Comparison of ENCODE assay signal across 1 cellular context in genomic region chr14:76772300-76773187, GRCh38.
TF ChIP-seq lines count a peak whose summit lies in the region.

No MANE protein-coding gene starts in this region.

TF ChIP-seq in K562, 482 proteins besides CTCF, POLR2A, EP300 and RAD21 (continues in another document):
- 0 out of 2 replicates have a peak, but pooled peaks have one; percentile 24 for TF ChIP-seq ETV5 (CRISPR knock-in tag; IDR thresholded peaks at IDR 0.05; ENCODE audit: low read depth)
- TF ChIP-seq SRSF1 (IDR thresholded peaks at IDR 0.05; ENCODE audit: low read depth, low read length): no peak
- TF ChIP-seq ZSCAN32 (CRISPR knock-in tag; IDR thresholded peaks at IDR 0.05): no peak
- no peak for TF ChIP-seq PHF21A (IDR thresholded peaks at IDR 0.05; ENCODE audit: borderline replicate concordance, low read depth)
- TF ChIP-seq ZNF384 (IDR thresholded peaks at IDR 0.05; ENCODE audit: low read depth, low read length): no peak
- no peak for TF ChIP-seq SFPQ (IDR thresholded peaks at IDR 0.05; ENCODE audit: low read depth, low read length)
- TF ChIP-seq FOS (IDR thresholded peaks at IDR 0.05; ENCODE audit: extremely low read depth, insufficient read length): no peak
- TF ChIP-seq ZNF24 (IDR thresholded peaks at IDR 0.05): no peak
- TF ChIP-seq ATF2 (CRISPR knock-in tag; IDR thresholded peaks at IDR 0.05): no peak
- TF ChIP-seq CHD2 (IDR thresholded peaks at IDR 0.05; ENCODE audit: low read depth, low read length): no peak
- TF ChIP-seq SETDB1 (IDR thresholded peaks at IDR 0.05; ENCODE audit: low read length): no peak
- no peak for TF ChIP-seq E2F1 (CRISPR knock-in tag; IDR thresholded peaks at IDR 0.05)
- no peak for TF ChIP-seq PREB (CRISPR knock-in tag; IDR thresholded peaks at IDR 0.05)
- TF ChIP-seq PHF8 (IDR thresholded peaks at IDR 0.05; ENCODE audit: borderline replicate concordance, low read length): peak; percentile 32; the same call in 1 of the 2 replicates
- TF ChIP-seq ID3 (CRISPR knock-in tag; IDR thresholded peaks at IDR 0.05): no peak
- TF ChIP-seq ID3 (tag; IDR thresholded peaks at IDR 0.05): no peak; the same call in 1 of the 2 replicates
- no peak for TF ChIP-seq RBM15 (IDR thresholded peaks at IDR 0.05; ENCODE audit: insufficient read depth, low read length)
- TF ChIP-seq CREM (IDR thresholded peaks at IDR 0.05; ENCODE audit: low read depth): peak; percentile 24; the same call in 1 of the 2 replicates
- TF ChIP-seq TCF3 (CRISPR knock-in tag; IDR thresholded peaks at IDR 0.05): peak; percentile 26; the same call in 1 of the 2 replicates
- TF ChIP-seq ATF4 (CRISPR knock-in tag; IDR thresholded peaks at IDR 0.05): 0 out of 2 replicates have a peak, but pooled peaks have one; percentile 21
- no peak for TF ChIP-seq ZNF778 (CRISPR knock-in tag; IDR thresholded peaks at IDR 0.05)
- TF ChIP-seq POLR2AphosphoS5 (IDR thresholded peaks at IDR 0.05; ENCODE audit: control insufficient read depth, insufficient read depth, low read depth, low read length): no peak
- peak; percentile 10; the same call in 1 of the 2 replicates for TF ChIP-seq ZBTB7A (IDR thresholded peaks at IDR 0.05; ENCODE audit: borderline replicate concordance, control insufficient read depth, low read depth, low read length)
- no peak for TF ChIP-seq SMARCE1 (IDR thresholded peaks at IDR 0.05)
- no peak for TF ChIP-seq HES1 (IDR thresholded peaks at IDR 0.05; ENCODE audit: low read depth)
- no peak for TF ChIP-seq MCM5 (IDR thresholded peaks at IDR 0.05; ENCODE audit: low read depth)
- no peak for TF ChIP-seq ZNF444 (CRISPR knock-in tag; IDR thresholded peaks at IDR 0.05)
- TF ChIP-seq CBX5 (IDR thresholded peaks at IDR 0.05; ENCODE audit: borderline replicate concordance, low read depth): no peak
- TF ChIP-seq MITF (IDR thresholded peaks at IDR 0.05): no peak
- 0 out of 2 replicates have a peak, but pooled peaks have one; percentile 44 for TF ChIP-seq NFRKB (IDR thresholded peaks at IDR 0.05; ENCODE audit: low read depth)
- no peak for TF ChIP-seq NFE2L1 (tag; IDR thresholded peaks at IDR 0.05; ENCODE audit: borderline replicate concordance, low read depth)
- TF ChIP-seq HDGF (IDR thresholded peaks at IDR 0.05): no peak
- TF ChIP-seq KAT2B (IDR thresholded peaks at IDR 0.05; ENCODE audit: low read depth, low read length): no peak
- peak; percentile 52; the same call in 1 of the 2 replicates for TF ChIP-seq ZNF395 (CRISPR knock-in tag; IDR thresholded peaks at IDR 0.05)
- TF ChIP-seq ETS2 (tag; IDR thresholded peaks at IDR 0.05; ENCODE audit: borderline replicate concordance, poor library complexity, severe bottlenecking): no peak
- no peak for TF ChIP-seq NR2C2 (CRISPR knock-in tag; IDR thresholded peaks at IDR 0.05)
- no peak for TF ChIP-seq NR2C2 (tag; IDR thresholded peaks at IDR 0.05)
- TF ChIP-seq HMG20B (CRISPR knock-in tag; IDR thresholded peaks at IDR 0.05): no peak
- TF ChIP-seq ZNF175 (CRISPR knock-in tag; IDR thresholded peaks at IDR 0.05; ENCODE audit: low read depth): no peak
- no peak for TF ChIP-seq ZNF274 (IDR thresholded peaks at IDR 0.05; ENCODE audit: borderline replicate concordance, low read depth, low read length)
- no peak for TF ChIP-seq E2F3 (CRISPR knock-in tag; IDR thresholded peaks at IDR 0.05)
- no peak for TF ChIP-seq FIP1L1 (IDR thresholded peaks at IDR 0.05; ENCODE audit: low read depth, low read length, poor library complexity, severe bottlenecking)
- TF ChIP-seq EGR1 (conservative IDR thresholded peaks at IDR 0.05): peak; percentile 96
- no peak for TF ChIP-seq MED1 (CRISPR knock-in tag; IDR thresholded peaks at IDR 0.05; ENCODE audit: borderline replicate concordance)
- no peak for TF ChIP-seq XRCC4 (IDR thresholded peaks at IDR 0.05; ENCODE audit: extremely low read depth, insufficient read depth, insufficient read length)
- peak; percentile 54 for TF ChIP-seq GABPA (tag; conservative IDR thresholded peaks at IDR 0.05; ENCODE audit: low read depth)
- no peak for TF ChIP-seq SMAD1 (IDR thresholded peaks at IDR 0.05; ENCODE audit: low read depth, low read length, partially characterized antibody)
- TF ChIP-seq ARID1B (IDR thresholded peaks at IDR 0.05): peak; percentile 14; the same call in 1 of the 2 replicates
- TF ChIP-seq BRCA1 (IDR thresholded peaks at IDR 0.05): no peak
- no peak for TF ChIP-seq BRCA1 (CRISPR knock-in tag; IDR thresholded peaks at IDR 0.05)
- TF ChIP-seq ZFX (CRISPR knock-in tag; IDR thresholded peaks at IDR 0.05): 0 out of 2 replicates have a peak, but pooled peaks have one; percentile 29
- no peak for TF ChIP-seq PML (IDR thresholded peaks at IDR 0.05; ENCODE audit: low read length)
- TF ChIP-seq ZNF184 (CRISPR knock-in tag; IDR thresholded peaks at IDR 0.05): no peak
- TF ChIP-seq ZNF282 (CRISPR knock-in tag; IDR thresholded peaks at IDR 0.05): no peak
- TF ChIP-seq MAFK (IDR thresholded peaks at IDR 0.05; ENCODE audit: low read length): no peak
